33 cellular contexts compared by ENCODE assay signal in genomic region chr14:65310568-65310967, GRCh38.
"Had no signal": no experiment of that assay in that cellular context is flagged by ENCODE, and none has a peak within 500 bp of the region (broad histone marks: within the 10 kb centered on the region; RNA-seq: fewer than 3 reads in every experiment).

No MANE protein-coding gene starts in this region.

- ATAC-seq: activated naive CD8-positive, alpha-beta T cell treated with anti-CD3 and anti-CD28 coated beads, Interleukin-2, amount 50 U/mL, for 24 hours; body of pancreas; effector memory CD8-positive, alpha-beta T cell; foreskin keratinocyte; gastrocnemius medialis; heart left ventricle; T-helper 17 cell had no signal

- H3K4me1 ChIP-seq: adrenal gland, esophagus muscularis mucosa, foreskin keratinocyte, gastrocnemius medialis, heart left ventricle had no signal

- H3K4me1 Mint-ChIP-seq: T-helper 17 cell had no signal

- H3K27ac ChIP-seq: adrenal gland, body of pancreas, esophagus muscularis mucosa, foreskin keratinocyte, gastrocnemius medialis, heart left ventricle had no signal

- H3K36me3 ChIP-seq: adrenal gland, esophagus muscularis mucosa, gastrocnemius medialis, heart left ventricle had no signal

- H3K27me3 ChIP-seq: adrenal gland, body of pancreas, esophagus muscularis mucosa, foreskin keratinocyte, gastrocnemius medialis, heart left ventricle had no signal

- H3K4me3 Mint-ChIP-seq: activated CD4-positive, alpha-beta memory T cell treated with anti-CD3 and anti-CD28 coated beads, Interleukin-2, amount 10 ng/mL, durations not matched to agents 7 days and 5 days; activated CD4-positive, alpha-beta T cell treated with anti-CD3 and anti-CD28 coated beads, Interleukin-2, amount 10 ng/mL, durations not matched to agents 7 days and 5 days; activated naive CD4-positive, alpha-beta T cell treated with anti-CD3 and anti-CD28 coated beads for 36 hours; activated naive CD4-positive, alpha-beta T cell treated with anti-CD3 and anti-CD28 coated beads, Interleukin-2, amount 50 U/mL, for 24 hours; activated naive CD8-positive, alpha-beta T cell treated with anti-CD3 and anti-CD28 coated beads for 36 hours; activated naive CD8-positive, alpha-beta T cell treated with anti-CD3 and anti-CD28 coated beads, Interleukin-2, amount 50 U/mL, for 24 hours; activated T-helper 1 cell treated with anti-CD3 and anti-CD28 coated beads, Interleukin-12 subunit alpha, Interleukin-12 subunit beta, Interleukin-2, Interleukin-4 antibody, amounts not matched to agents 30 ng/mL and 10 ng/mL and 1 ng/mL, durations not matched to agents 14 hours and 24 hours and 36 hours; effector memory CD8-positive, alpha-beta T cell; T-helper 17 cell; T-helper 2 cell treated with Interferon-gamma antibody and Interleukin-4, amounts not matched to agents 5 μg/mL and 100 μg/mL, for 36 hours had no signal

- H3K36me3 Mint-ChIP-seq: activated naive CD4-positive, alpha-beta T cell treated with anti-CD3 and anti-CD28 coated beads, Interleukin-2, amount 50 U/mL, for 24 hours had no signal

- H3K4me3 ChIP-seq: adrenal gland, body of pancreas, esophagus muscularis mucosa, gastrocnemius medialis, heart left ventricle had no signal

- H3K9me3 ChIP-seq: adrenal gland, body of pancreas, esophagus muscularis mucosa, gastrocnemius medialis, heart left ventricle had no signal

- H3K9me3 Mint-ChIP-seq: activated CD4-positive, alpha-beta memory T cell treated with anti-CD3 and anti-CD28 coated beads, Interleukin-2, amount 10 ng/mL, durations not matched to agents 7 days and 5 days; activated naive CD4-positive, alpha-beta T cell treated with anti-CD3 and anti-CD28 coated beads for 36 hours; activated naive CD4-positive, alpha-beta T cell treated with anti-CD3 and anti-CD28 coated beads, Interleukin-2, amount 50 U/mL, for 24 hours; activated naive CD8-positive, alpha-beta T cell treated with anti-CD3 and anti-CD28 coated beads, Interleukin-2, amount 50 U/mL, for 24 hours; activated T-helper 1 cell treated with anti-CD3 and anti-CD28 coated beads, Interleukin-12 subunit alpha, Interleukin-12 subunit beta, Interleukin-2, Interleukin-4 antibody, amounts not matched to agents 30 ng/mL and 10 ng/mL and 1 ng/mL, durations not matched to agents 14 hours and 24 hours and 36 hours; effector memory CD8-positive, alpha-beta T cell; T-helper 2 cell treated with Interferon-gamma antibody and Interleukin-4, amounts not matched to agents 5 μg/mL and 100 μg/mL, for 36 hours had no signal

- H3K27me3 Mint-ChIP-seq: activated CD4-positive, alpha-beta memory T cell treated with anti-CD3 and anti-CD28 coated beads, Interleukin-2, amount 10 ng/mL, durations not matched to agents 7 days and 5 days; activated CD4-positive, alpha-beta T cell treated with anti-CD3 and anti-CD28 coated beads, Interleukin-2, amount 10 ng/mL, durations not matched to agents 7 days and 5 days; activated naive CD4-positive, alpha-beta T cell treated with anti-CD3 and anti-CD28 coated beads, Interleukin-2, amount 50 U/mL, for 24 hours; activated naive CD8-positive, alpha-beta T cell treated with anti-CD3 and anti-CD28 coated beads for 36 hours; activated naive CD8-positive, alpha-beta T cell treated with anti-CD3 and anti-CD28 coated beads, Interleukin-2, amount 50 U/mL, for 24 hours had no signal

- H3K27ac Mint-ChIP-seq: activated CD4-positive, alpha-beta memory T cell treated with anti-CD3 and anti-CD28 coated beads, Interleukin-2, amount 10 ng/mL, durations not matched to agents 7 days and 5 days; activated CD4-positive, alpha-beta T cell treated with anti-CD3 and anti-CD28 coated beads, Interleukin-2, amount 10 ng/mL, durations not matched to agents 7 days and 5 days; activated naive CD4-positive, alpha-beta T cell treated with anti-CD3 and anti-CD28 coated beads for 36 hours; activated naive CD4-positive, alpha-beta T cell treated with anti-CD3 and anti-CD28 coated beads, Interleukin-2, amount 50 U/mL, for 24 hours; activated naive CD8-positive, alpha-beta T cell treated with anti-CD3 and anti-CD28 coated beads for 36 hours; activated naive CD8-positive, alpha-beta T cell treated with anti-CD3 and anti-CD28 coated beads, Interleukin-2, amount 50 U/mL, for 24 hours; activated T-helper 1 cell treated with anti-CD3 and anti-CD28 coated beads, Interleukin-12 subunit alpha, Interleukin-12 subunit beta, Interleukin-2, Interleukin-4 antibody, amounts not matched to agents 30 ng/mL and 10 ng/mL and 1 ng/mL, durations not matched to agents 14 hours and 24 hours and 36 hours; activated T-helper 2 cell treated with anti-CD3 and anti-CD28 coated beads, Interferon-gamma antibody, Interleukin-2, Interleukin-4, amounts not matched to agents 10 μg/mL and 5 μg/mL and 100 μg/mL, durations not matched to agents 14 hours and 24 hours and 36 hours; effector memory CD8-positive, alpha-beta T cell; T-helper 17 cell; T-helper 2 cell treated with Interferon-gamma antibody and Interleukin-4, amounts not matched to agents 5 μg/mL and 100 μg/mL, for 36 hours had no signal

- DNase-seq: activated CD4-positive, alpha-beta memory T cell treated with anti-CD3 and anti-CD28 coated beads, Interleukin-2, amount 10 ng/mL, durations not matched to agents 7 days and 5 days; activated CD4-positive, alpha-beta T cell treated with anti-CD3 and anti-CD28 coated beads for 1 hour; activated CD4-positive, alpha-beta T cell treated with anti-CD3 and anti-CD28 coated beads for 4 hours; activated CD4-positive, alpha-beta T cell treated with anti-CD3 and anti-CD28 coated beads, Interleukin-2, amount 10 ng/mL, durations not matched to agents 7 days and 5 days; activated CD4-positive, alpha-beta T cell treated with anti-CD3 and anti-CD28 coated beads, Interleukin-2, amount 50 U/mL, for 4 hours; activated effector memory CD4-positive, alpha-beta T cell treated with anti-CD3 and anti-CD28 coated beads, Interleukin-2, amount 50 U/mL, for 16 hours; activated naive CD4-positive, alpha-beta T cell treated with anti-CD3 and anti-CD28 coated beads for 36 hours; activated naive CD8-positive, alpha-beta T cell treated with anti-CD3 and anti-CD28 coated beads for 36 hours; activated naive CD8-positive, alpha-beta T cell treated with anti-CD3 and anti-CD28 coated beads, Interleukin-2, amount 50 U/mL, for 24 hours; activated T-cell treated with anti-CD3 and anti-CD28 coated beads, Interleukin-2, amount 50 U/mL, for 1 hour; activated T-cell treated with anti-CD3 and anti-CD28 coated beads, Interleukin-2, amount 50 U/mL, for 48 hours; adrenal gland; amygdala; aorta; body of pancreas; caudate nucleus; cortex of kidney; dermis blood vessel endothelial cell; effector CD4-positive, alpha-beta T cell; effector memory CD8-positive, alpha-beta T cell; erythroblast; foreskin keratinocyte; gastrocnemius medialis; glutamatergic neuron; heart left ventricle; T-helper 1 cell; T-helper 17 cell; T1000 had no signal
